Comparison of ENCODE assay signal across 11 cellular contexts in genomic region chr6:158707826-158708225, GRCh38. TPM values are rescaled to one million over a fixed set of nuclear protein-coding genes. Genes with fewer than 3 reads are reported as not detected.
A peak's percentile ranks its signal among the peaks of the same experiment; 100 is the strongest.
DNase-seq lines count a peak whose midpoint lies in the region; ATAC-seq, FAIRE-seq and TF ChIP-seq lines count a peak whose summit lies in the region.
"Had no signal": no experiment of that assay in that cellular context is flagged by ENCODE, and none has a peak within 500 bp of the region (broad histone marks: within the 10 kb centered on the region; RNA-seq: fewer than 3 reads in every experiment).

No MANE protein-coding gene starts in this region.

- dilution Hi-C loops in endothelial cell of umbilical vein (cut with MboI; ENCODE audit: extremely low pct_ligation_motif_present, low sequenced_read_pairs): no loop called here

- no peaks in the 10 kb centered on the region for H3K79me2 ChIP-seq in endothelial cell of umbilical vein (ENCODE audit: control insufficient read depth, insufficient read depth, low read length)

- H3K27me3 ChIP-seq in endothelial cell of umbilical vein (ENCODE audit: control insufficient read depth in 2 of 2, insufficient read depth in 2 of 2, low read length in 2 of 2): no peaks in the 10 kb centered on the region
- H3K27me3 ChIP-seq: neutrophil had no signal

- intact Hi-C loops in endothelial cell of umbilical vein (cut with micrococcal nuclease): loop anchor here (1.0 to 10.0 kb wide), 4 partner anchors 12 to 397 kb away; no protein-coding TSS in a partner anchor

- H3K9ac ChIP-seq in endothelial cell of umbilical vein (replicated peaks; ENCODE audit: extremely low read depth, insufficient read depth, low read length): no peak overlapping the region

- no peak for TF ChIP-seq POLR2A in endothelial cell of umbilical vein (IDR thresholded peaks at IDR 0.05; ENCODE audit: low read depth, low read length)

- H4K20me1 ChIP-seq in endothelial cell of umbilical vein (replicated peaks; ENCODE audit: control insufficient read depth, extremely low read depth, insufficient read depth, low read length): no peaks in the 10 kb centered on the region

- no TSS peak for BruUV-seq in endothelial cell of umbilical vein (replicated peaks; lab: Mats Ljungman, UMichigan)

- POLR2A ChIA-PET in endothelial cell of umbilical vein (lab: Charles Lee): interaction anchor here (0.7 kb wide), 1 partner anchor 63 kb away, joined by 8 read pairs; the partner anchor contains the start of gene DYNLT1

- no peaks in the 10 kb centered on the region for H3K9me3 ChIP-seq in endothelial cell of umbilical vein (replicated peaks; ENCODE audit: control insufficient read depth, insufficient read depth, low read length)
- H3K9me3 ChIP-seq: neutrophil had no signal

- no peak for TF ChIP-seq CTCF in 22Rv1 (IDR thresholded peaks at IDR 0.05)
- no peak for TF ChIP-seq CTCF in endothelial cell of umbilical vein (IDR thresholded peaks at IDR 0.05; ENCODE audit: extremely low read depth in 1 of 2, insufficient read depth in 1 of 2, low read depth in 1 of 2, low read length in 2 of 2)

- no peaks in the 10 kb centered on the region for H3K9me1 ChIP-seq in endothelial cell of umbilical vein (replicated peaks; ENCODE audit: control insufficient read depth, extremely low read depth, insufficient read depth, low read length)

- ATAC-seq in HG03342 (IDR thresholded peaks at IDR 0.05; ENCODE audit: unreplicated experiment): no peak
- ATAC-seq: activated CD8-positive, alpha-beta memory T cell treated with anti-CD3 and anti-CD28 coated beads, Interleukin-2, amount 10 ng/mL, durations not matched to agents 7 days and 5 days had no signal

- peak overlapping the region; percentile 48 for H3K4me2 ChIP-seq in endothelial cell of umbilical vein (ENCODE audit: insufficient read depth, low read length)

- CTCF ChIA-PET in endothelial cell of umbilical vein (lab: Charles Lee): interaction anchor here (1.0 to 3.9 kb wide), 20 partner anchors 8 to 494 kb away, joined by 3 to 51 read pairs (median 6); no protein-coding TSS in a partner anchor

- DNase-seq in NCI-H446 (lab: John Stamatoyannopoulos, UW): peak; percentile 24 to 43
- DNase-seq in endothelial cell of umbilical vein (ENCODE audit: low read depth, low spot score): no peak
- DNase-seq in myocyte (ENCODE audit: low read depth): peak; percentile 52
- no peak for DNase-seq in DMS79 treated with DMSO at 0.1 percent for 48 hours (lab: John Stamatoyannopoulos, UW)
- no peak for DNase-seq in KG1 (lab: John Stamatoyannopoulos, UW)
- DNase-seq in NCI-H1092 treated with DMSO at 0.1 percent for 48 hours (lab: John Stamatoyannopoulos, UW): no peak

- H2AFZ ChIP-seq in endothelial cell of umbilical vein (ENCODE audit: low read depth, low read length): peak overlapping the region; percentile 67

- H3K4me1 ChIP-seq in endothelial cell of umbilical vein (ENCODE audit: control insufficient read depth, extremely low read depth, insufficient read depth, low read length): peaks cover 23% of the 10 kb centered on the region

- H3K27ac ChIP-seq in 22Rv1: peak overlapping the region; percentile 50
- H3K27ac ChIP-seq in endothelial cell of umbilical vein (ENCODE audit: insufficient read depth, low read depth, low read length): no peak overlapping the region
- H3K27ac ChIP-seq: neutrophil had no signal

- H3K4me3 ChIP-seq in endothelial cell of umbilical vein (replicated peaks in 1 of 3; ENCODE audit: insufficient read depth in 1 of 3, low read depth in 1 of 3, low read length in 3 of 3): no peak overlapping the region

- no peak for FAIRE-seq in endothelial cell of umbilical vein (lab: Jason Lieb, UNC)
- FAIRE-seq: endometrium had no signal

- no peaks in the 10 kb centered on the region for H3K36me3 ChIP-seq in endothelial cell of umbilical vein (ENCODE audit: control insufficient read depth in 2 of 2, extremely low read depth in 1 of 2, insufficient read depth in 2 of 2, low read length in 2 of 2)

TF ChIP-seq in endothelial cell of umbilical vein, 7 proteins besides CTCF, POLR2A, EP300 and RAD21:
- no peak for TF ChIP-seq EZH2 (IDR thresholded peaks at IDR 0.05; ENCODE audit: borderline replicate concordance, low read depth, low read length, severe bottlenecking)
- TF ChIP-seq FOS (IDR thresholded peaks at IDR 0.05; ENCODE audit: borderline replicate concordance, insufficient read depth, low read length): no peak
- TF ChIP-seq JUN (IDR thresholded peaks at IDR 0.05; ENCODE audit: borderline replicate concordance, insufficient read depth, insufficient read length, low read depth): no peak
- TF ChIP-seq GATA2 (IDR thresholded peaks at IDR 0.05; ENCODE audit: insufficient read depth, insufficient read length, low read depth, low read length): no peak
- no peak for TF ChIP-seq MAX (IDR thresholded peaks at IDR 0.05; ENCODE audit: insufficient read depth, insufficient read length)
- no peak for TF ChIP-seq POLR2AphosphoS5 (IDR thresholded peaks at IDR 0.05; ENCODE audit: insufficient read depth, low read depth, low read length)
- no peak for TF ChIP-seq MYC (IDR thresholded peaks at IDR 0.05; ENCODE audit: low read depth, low read length)

RNA-seq across cellular contexts. Expression of gene SYTL3, which starts 58.0 kb away (rescaled TPM):
- 0.74 and 0.77 TPM in 2 replicates for total RNA-seq in endothelial cell of umbilical vein
- 0.46 and 0.59 TPM in 2 replicates for polyA plus RNA-seq in endothelial cell of umbilical vein
- polyA plus RNA-seq in endothelial cell of umbilical vein (2011; cell fraction: cytosol; rRNA removed): 0.61 and 0.66 TPM in 2 replicates
- 0.63 and 0.97 TPM in 2 replicates for polyA plus RNA-seq in endothelial cell of umbilical vein (2011; cell fraction: nucleus; rRNA removed)
- 0.82 and 1.1 TPM in 2 replicates for polyA plus RNA-seq in endothelial cell of umbilical vein (2012)
- polyA minus RNA-seq in endothelial cell of umbilical vein: 0.23 and 0.58 TPM in 2 replicates
- 0.41 TPM for polyA minus RNA-seq in endothelial cell of umbilical vein (2011; cell fraction: cytosol; rRNA and poly(A)+ RNA removed)
- polyA minus RNA-seq in endothelial cell of umbilical vein (2011; cell fraction: nucleus; rRNA and poly(A)+ RNA removed): 0.24 and 0.29 TPM in 2 replicates
- 6.9 and 7.1 TPM in 2 replicates for total RNA-seq in myocyte
- 2.0 TPM for polyA plus RNA-seq in myocyte (2012)

Comparison
In these comparisons a context has a peak if more than half of its experiments do, and no peak if none do; other contexts are left out.
1. DNase-seq: peak in NCI-H446 (2 of 2) and myocyte (single experiment); none in endothelial cell of umbilical vein (single experiment), DMS79 treated with DMSO at 0.1 percent for 48 hours (single experiment), KG1 (single experiment) and NCI-H1092 treated with DMSO at 0.1 percent for 48 hours (single experiment).